ENCODE assay signal across 1 cellular context in genomic region chr5:169602535-169602934, GRCh38.
A peak's percentile ranks its signal among the peaks of the same experiment; 100 is the strongest.
TF ChIP-seq lines count a peak whose summit lies in the region.

No MANE protein-coding gene starts in this region.

TF ChIP-seq in SK-N-SH treated with all-trans-retinoic acid at 6 μM for 48 hours, 23 proteins besides CTCF, POLR2A, EP300 and RAD21 (continued from another document):
- TF ChIP-seq POU6F1 (CRISPR knock-in tag; IDR thresholded peaks at IDR 0.05; ENCODE audit: borderline replicate concordance, low read depth) (no peak), ZFP30 (CRISPR knock-in tag; IDR thresholded peaks at IDR 0.05) (no peak), ESRRG (CRISPR knock-in tag; IDR thresholded peaks at IDR 0.05) (0 out of 2 replicates have a peak, but pooled peaks have one; percentile 32)
TF ChIP-seq in SK-N-SH treated with all-trans-retinoic acid at 6 μM for 48 hours: peak in this region for 6.
